In genomic region chr3:40196966-40197365, GRCh38 we compare ENCODE assay signal across 16 cellular contexts.
DNase-seq lines count a peak whose midpoint lies in the region; ATAC-seq, FAIRE-seq and TF ChIP-seq lines count a peak whose summit lies in the region.
"Had no signal": no experiment of that assay in that cellular context is flagged by ENCODE, and none has a peak within 500 bp of the region (broad histone marks: within the 10 kb centered on the region; RNA-seq: fewer than 3 reads in every experiment).

No MANE protein-coding gene starts in this region.

- H3K9me3 ChIP-seq in right atrium auricular region (no peaks in the 10 kb centered on the region), H1 (ENCODE audit: insufficient read depth in 2 of 2, low read depth in 1 of 2, low read length in 1 of 2) (no peaks in the 10 kb centered on the region), lung (ENCODE audit: control insufficient read depth in 2 of 2, insufficient read depth in 1 of 2, low read length in 1 of 2) (peaks cover 0 to 1% of the 10 kb centered on the region in 2 donors)

- no peak overlapping the region for H4K91ac ChIP-seq in H1 (replicated peaks; ENCODE audit: insufficient read length, low read length)

- DNase-seq in Right ventricle myocardium inferior (ENCODE audit: missing footprints), result peak; percentile 26
- no peak for DNase-seq in right atrium auricular region (ENCODE audit: low spot score)
- DNase-seq in H1 (ENCODE audit: low read depth in 1 of 2, low spot score in 2 of 2), result no peak
- peak; percentile 19 for DNase-seq in lung (ENCODE audit: low spot score)
- no peak for DNase-seq in DMS53 (lab: John Stamatoyannopoulos, UW)
- no peak for DNase-seq in iPS-NIHi11 (ENCODE audit: low spot score)
- DNase-seq: C1 segment of cervical spinal cord; Calu3; CD4-positive, alpha-beta memory T cell; COR-L47; DND-41; GM23248; HCEC 1CT had no signal

- H3K27ac ChIP-seq in right atrium auricular region (no peak overlapping the region), H1 (ENCODE audit: low read depth, low read length) (no peak overlapping the region), lung (ENCODE audit: low read depth in 1 of 2, low read length in 1 of 2) (no peak overlapping the region)
- H3K27ac ChIP-seq: GM23248 had no signal

- no peak for TF ChIP-seq RAD21 in H1 (IDR thresholded peaks at IDR 0.05 in 1 of 2, conservative IDR thresholded peaks at IDR 0.05 in 1 of 2; ENCODE audit: low read depth in 2 of 2, low read length in 2 of 2)

- no peak overlapping the region for H2BK120ac ChIP-seq in H1 (replicated peaks; ENCODE audit: low read depth, low read length)

- TF ChIP-seq CTCF in right atrium auricular region (IDR thresholded peaks at IDR 0.05), result no peak
- no peak for TF ChIP-seq CTCF in H1 (IDR thresholded peaks at IDR 0.05; ENCODE audit: control extremely low read depth in 1 of 3, insufficient read depth in 1 of 3, low read depth in 1 of 3, low read length in 3 of 3)
- no peak for TF ChIP-seq CTCF in lung (IDR thresholded peaks at IDR 0.05; ENCODE audit: control extremely low read depth, extremely low read depth)

- H2AFZ ChIP-seq in H1 (ENCODE audit: low read length), result 0 out of 2 replicates have a peak overlapping the region, but pooled peaks have one; percentile 5
- H2AFZ ChIP-seq: GM23248 had no signal

- CTCF ChIA-PET in H1 (lab: Charles Lee; ENCODE audit: partially characterized antibody), result interaction anchor here (15.7 kb wide), 1 partner anchor 114 kb away, joined by 290 read pairs; the partner anchor contains the start of gene EIF1B

- 92% methylated on average over 9 of the region's 9 CpGs; no CpG with 5 or more reads in 1 of the 2 experiments for WGBS in H1 (ENCODE audit: extremely low coverage in 1 of 2, insufficient coverage in 1 of 2, insufficient read length in 1 of 2, insufficient replicate concordance in 2 of 2, low coverage in 1 of 2, low lambda C conversion rate in 2 of 2, missing lambda C conversion rate in 1 of 2), 2 experiments
- WGBS in lung, 2 donors, result 90 to 91% methylated on average over 9 of the region's 9 CpGs

- POLR2A ChIA-PET in H1 (lab: Charles Lee; ENCODE audit: partially characterized antibody), result no interaction called here

- H3K4ac ChIP-seq in H1 (replicated peaks; ENCODE audit: insufficient read length, low read depth, low read length), result no peak overlapping the region

- no peaks in the 10 kb centered on the region for H4K20me1 ChIP-seq in H1 (replicated peaks in 1 of 2; ENCODE audit: control insufficient read depth in 1 of 2, insufficient read depth in 2 of 2, low read length in 2 of 2)

- H3K18ac ChIP-seq in H1 (ENCODE audit: extremely low read depth, low read length), result no peak overlapping the region

- H2AK5ac ChIP-seq in H1 (ENCODE audit: low read depth, low read length), result no peak overlapping the region

- H3K4me1 ChIP-seq in right atrium auricular region, result no peaks in the 10 kb centered on the region
- peaks cover 0 to 7% (median 6%) of the 10 kb centered on the region in 4 experiments; a peak in 4 of 7 replicates for H3K4me1 ChIP-seq in H1 (replicated peaks in 1 of 4; ENCODE audit: control insufficient read depth in 3 of 4, insufficient read depth in 4 of 4, low read length in 3 of 4)
- no peaks in the 10 kb centered on the region for H3K4me1 ChIP-seq in lung (ENCODE audit: control insufficient read depth in 2 of 2, insufficient read depth in 2 of 2, low read length in 2 of 2)

- intact Hi-C loops in Right ventricle myocardium inferior (cut with DNase I), result no loop called here

- H3K23ac ChIP-seq in H1 (ENCODE audit: insufficient read length), result no peak overlapping the region

- H2BK15ac ChIP-seq in H1 (ENCODE audit: low read length), result no peak overlapping the region

- H3K4me3 ChIP-seq in right atrium auricular region, result no peak overlapping the region
- H3K4me3 ChIP-seq in H1 (ENCODE audit: extremely low read depth in 1 of 4, insufficient read depth in 2 of 4, low read depth in 3 of 4, low read length in 4 of 4), result no peak overlapping the region
- H3K4me3 ChIP-seq in lung, result no peak overlapping the region
- H3K4me3 ChIP-seq: GM23248 had no signal

- no peak overlapping the region for H2BK20ac ChIP-seq in H1 (ENCODE audit: low read length)

- no peak for TF ChIP-seq POLR2A in H1 (IDR thresholded peaks at IDR 0.05; ENCODE audit: control extremely low read depth in 1 of 2, low read depth in 2 of 2, low read length in 2 of 2)

- no peak overlapping the region for H3K14ac ChIP-seq in H1 (ENCODE audit: insufficient read length)

- H3K36me3 ChIP-seq in right atrium auricular region (no peaks in the 10 kb centered on the region), H1 (ENCODE audit: control insufficient read depth in 2 of 4, insufficient read depth in 4 of 4, low read length in 3 of 4) (no peaks in the 10 kb centered on the region), lung (ENCODE audit: control insufficient read depth in 2 of 2, insufficient read depth in 2 of 2, low read length in 2 of 2) (no peaks in the 10 kb centered on the region)

- H3K79me1 ChIP-seq in H1 (ENCODE audit: low read depth, low read length), result no peaks in the 10 kb centered on the region

- no peak overlapping the region for H2BK12ac ChIP-seq in H1 (ENCODE audit: low read depth, low read length)

- H4K5ac ChIP-seq in H1 (ENCODE audit: insufficient read length, low read depth, low read length), result no peak overlapping the region

- no peak for ATAC-seq in Right ventricle myocardium inferior
- ATAC-seq in lung (ENCODE audit: insufficient read depth, low FRiP score), result no peak

- no peak for FAIRE-seq in H1 (lab: Jason Lieb, UNC)
- FAIRE-seq: G401.6, GM12892, H54 had no signal

- no peak overlapping the region for H2BK5ac ChIP-seq in H1 (ENCODE audit: low read depth, low read length)

- H4K8ac ChIP-seq in H1 (ENCODE audit: extremely low read depth, insufficient read depth, low read length), result no peak overlapping the region

- no peak overlapping the region for H3K4me2 ChIP-seq in H1 (ENCODE audit: insufficient read depth in 1 of 2, low read depth in 2 of 2, low read length in 2 of 2)

- no peaks in the 10 kb centered on the region for H3K79me2 ChIP-seq in H1 (ENCODE audit: control insufficient read depth in 1 of 2, insufficient read depth in 2 of 2, low read length in 2 of 2)

- no peak for TF ChIP-seq EP300 in H1 (IDR thresholded peaks at IDR 0.05; ENCODE audit: borderline replicate concordance in 1 of 2, low read depth in 2 of 2, low read length in 2 of 2)

- no peak overlapping the region for H3K56ac ChIP-seq in H1 (replicated peaks; ENCODE audit: insufficient read length, low read depth, low read length)

- no peaks in the 10 kb centered on the region for H3K23me2 ChIP-seq in H1 (ENCODE audit: low read depth, low read length)

- no peaks in the 10 kb centered on the region for H3K27me3 ChIP-seq in right atrium auricular region
- H3K27me3 ChIP-seq in H1 (replicated peaks in 1 of 4; ENCODE audit: control insufficient read depth in 3 of 4, extremely low read depth in 1 of 4, insufficient read depth in 3 of 4, low read length in 3 of 4), result no peaks in the 10 kb centered on the region
- H3K27me3 ChIP-seq in lung (ENCODE audit: control insufficient read depth, insufficient read depth), result no peaks in the 10 kb centered on the region

- H3K9ac ChIP-seq in H1 (replicated peaks in 1 of 4; ENCODE audit: extremely low read depth in 1 of 4, low read depth in 3 of 4, low read length in 3 of 4), result no peak overlapping the region
- H3K9ac ChIP-seq: GM23248 had no signal

TF ChIP-seq in H1, 55 proteins besides CTCF, POLR2A, EP300 and RAD21:
- no peak for TF ChIP-seq CREB1 (IDR thresholded peaks at IDR 0.05)
- TF ChIP-seq SP1 (IDR thresholded peaks at IDR 0.05; ENCODE audit: low read depth, low read length), result no peak
- no peak for TF ChIP-seq POLR2AphosphoS5 (IDR thresholded peaks at IDR 0.05; ENCODE audit: low read depth, low read length)
- TF ChIP-seq USF2 (IDR thresholded peaks at IDR 0.05; ENCODE audit: low read length), result no peak
- no peak for TF ChIP-seq KDM1A (IDR thresholded peaks at IDR 0.05; ENCODE audit: borderline replicate concordance, low read length)
- no peak for TF ChIP-seq PHF8 (conservative IDR thresholded peaks at IDR 0.05; ENCODE audit: low read depth, low read length)
- TF ChIP-seq FOSL1 (IDR thresholded peaks at IDR 0.05; ENCODE audit: insufficient read depth, low read depth, low read length), result no peak
- TF ChIP-seq MAFK (IDR thresholded peaks at IDR 0.05; ENCODE audit: low read depth, low read length), result no peak
- TF ChIP-seq EZH2 (IDR thresholded peaks at IDR 0.05; ENCODE audit: low read depth, low read length, severe bottlenecking), result no peak
- no peak for TF ChIP-seq RFX5 (IDR thresholded peaks at IDR 0.05; ENCODE audit: borderline replicate concordance, low read depth, low read length)
- no peak for TF ChIP-seq JUN (IDR thresholded peaks at IDR 0.05; ENCODE audit: low read depth, low read length)
- TF ChIP-seq CHD2 (IDR thresholded peaks at IDR 0.05; ENCODE audit: low read length), result no peak
- no peak for TF ChIP-seq RXRA (IDR thresholded peaks at IDR 0.05; ENCODE audit: insufficient read depth, low read depth, low read length)
- no peak for TF ChIP-seq SIX5 (IDR thresholded peaks at IDR 0.05; ENCODE audit: low read depth, low read length)
- no peak for TF ChIP-seq KDM4A (IDR thresholded peaks at IDR 0.05; ENCODE audit: low read depth, low read length, severe bottlenecking)
- no peak for TF ChIP-seq HDAC2 (IDR thresholded peaks at IDR 0.05; ENCODE audit: borderline replicate concordance in 1 of 2, low read depth in 2 of 2, low read length in 2 of 2)
TF ChIP-seq in H1: peak in this region for 0.

Comparison
In these comparisons a context has a peak if more than half of its experiments do, and no peak if none do; other contexts are left out.
1. DNase-seq: peak in Right ventricle myocardium inferior (single experiment) and lung (single experiment); none in right atrium auricular region (single experiment), H1 (0 of 2), DMS53 (single experiment) and iPS-NIHi11 (single experiment).